In the genomic region with DNA sequence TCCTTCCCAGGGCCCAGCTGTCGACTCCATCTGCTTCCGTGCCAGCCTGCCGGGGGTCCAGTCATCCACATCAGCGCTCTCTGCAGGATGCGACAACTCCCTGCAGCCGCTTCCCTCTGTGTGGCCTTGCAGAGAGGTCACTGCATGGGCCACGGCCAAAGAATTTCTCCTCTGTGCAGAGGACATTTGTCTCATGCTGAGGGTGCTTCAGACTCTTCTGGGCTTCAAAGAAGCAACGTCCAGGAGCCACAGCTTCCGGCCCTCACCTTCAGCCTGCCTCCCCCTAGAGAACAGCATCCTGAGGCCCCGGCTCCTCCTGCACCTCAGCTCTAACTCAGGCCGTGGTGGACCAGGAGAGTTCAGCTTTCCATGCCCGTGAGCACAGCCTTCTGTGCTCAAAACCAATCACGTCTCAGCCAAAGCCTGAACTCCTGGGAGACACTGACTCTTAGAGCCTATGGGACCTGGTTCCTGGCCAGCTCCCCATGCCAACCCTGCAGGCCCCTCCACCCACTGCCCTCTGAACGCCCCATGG, we compare ENCODE assay signal across 19 cellular contexts.
A peak's percentile ranks its signal among the peaks of the same experiment; 100 is the strongest.
DNase-seq lines count a peak whose midpoint lies in the region; ATAC-seq and TF ChIP-seq lines count a peak whose summit lies in the region.
"Had no signal": no experiment of that assay in that cellular context is flagged by ENCODE, and none has a peak within 500 bp of the region (broad histone marks: within the 10 kb centered on the region; RNA-seq: fewer than 3 reads in every experiment).

No MANE protein-coding gene starts in this region.

- H3K27me3 ChIP-seq in endodermal cell (ENCODE audit: control insufficient read depth, insufficient read depth, low read length, poor library complexity, severe bottlenecking) (no peaks in the 10 kb centered on the region), neural progenitor cell (no peaks in the 10 kb centered on the region)

- H3K4me1 Mint-ChIP-seq in endodermal cell: no peaks in the 10 kb centered on the region
- H3K4me1 Mint-ChIP-seq in neural progenitor cell: no peaks in the 10 kb centered on the region

- H3K4me1 ChIP-seq in endodermal cell (ENCODE audit: control insufficient read depth, insufficient read depth, low read length): no peaks in the 10 kb centered on the region
- H3K4me1 ChIP-seq in neural progenitor cell: no peaks in the 10 kb centered on the region

- no peaks in the 10 kb centered on the region for H3K9me3 Mint-ChIP-seq in endodermal cell
- no peaks in the 10 kb centered on the region for H3K9me3 Mint-ChIP-seq in neural progenitor cell
- H3K9me3 Mint-ChIP-seq: CD4-positive, alpha-beta T cell had no signal

- peak overlapping the region; percentile 17 for H2AFZ ChIP-seq in neural progenitor cell (replicated peaks)
- H2AFZ ChIP-seq: GM23248 had no signal

- TF ChIP-seq CTCF in endodermal cell (conservative IDR thresholded peaks at IDR 0.05): peak; percentile 45
- no peak for TF ChIP-seq CTCF in neural progenitor cell (IDR thresholded peaks at IDR 0.05)

- H3K27ac Mint-ChIP-seq in endodermal cell (no peak overlapping the region), neural progenitor cell (peak overlapping the region; percentile 29)
- H3K27ac Mint-ChIP-seq: CD4-positive, alpha-beta T cell; HFFc6 had no signal

- H3K27me3 Mint-ChIP-seq in endodermal cell (ENCODE audit: insufficient read depth) (no peaks in the 10 kb centered on the region), neural progenitor cell (ENCODE audit: insufficient read depth, low read depth) (peaks cover 8% of the 10 kb centered on the region)
- H3K27me3 Mint-ChIP-seq: CD4-positive, alpha-beta T cell had no signal

- no peaks in the 10 kb centered on the region for H4K20me1 ChIP-seq in neural progenitor cell (ENCODE audit: low read depth)

- H3K36me3 ChIP-seq in endodermal cell (ENCODE audit: control insufficient read depth, insufficient read depth, low read length): no peaks in the 10 kb centered on the region
- H3K36me3 ChIP-seq in neural progenitor cell: no peaks in the 10 kb centered on the region

- ATAC-seq in left cardiac atrium: no peak
- no peak for ATAC-seq in GM18505 (IDR thresholded peaks at IDR 0.05; ENCODE audit: unreplicated experiment)
- ATAC-seq: GM12878 had no signal

- H3K4me3 ChIP-seq in endodermal cell (ENCODE audit: low read length): no peak overlapping the region
- H3K4me3 ChIP-seq in neural progenitor cell: no peak overlapping the region
- H3K4me3 ChIP-seq: GM12878, GM23248 had no signal

- H3F3A ChIP-seq in neural progenitor cell (ENCODE audit: low read depth): no peaks in the 10 kb centered on the region

- no peaks in the 10 kb centered on the region for H3K36me3 Mint-ChIP-seq in endodermal cell (ENCODE audit: low read depth)
- H3K36me3 Mint-ChIP-seq in neural progenitor cell: no peaks in the 10 kb centered on the region

- H3K4me3 Mint-ChIP-seq in endodermal cell (no peak overlapping the region), neural progenitor cell (no peak overlapping the region)
- H3K4me3 Mint-ChIP-seq: CD4-positive, alpha-beta T cell; HFFc6 had no signal

- no peak overlapping the region for H3K27ac ChIP-seq in endodermal cell (ENCODE audit: low read depth, low read length)
- H3K27ac ChIP-seq in neural progenitor cell: no peak overlapping the region
- H3K27ac ChIP-seq: GM23248, HL-60 had no signal

- WGBS in endodermal cell (ENCODE audit: insufficient coverage in 1 of 2, insufficient read length in 1 of 2), 2 experiments: 76 to 84% methylated on average over 8 to 14 of the region's 14 CpGs

- intact Hi-C loops in cardiac septum (cut with DNase I) (no loop called here), left cardiac atrium (cut with DNase I) (no loop called here)

- DNase-seq in cardiac septum (ENCODE audit: low spot score) (peak; percentile 53), left cardiac atrium (no peak), endodermal cell (peak; percentile 73), neural progenitor cell (ENCODE audit: low spot score) (peak; percentile 18), HUDEP-2 (lab: John Stamatoyannopoulos, UW; ENCODE audit: unreplicated experiment in 76 of 76) (no peak), NCI-H2227 treated with DMSO at 0.1 percent for 48 hours (lab: John Stamatoyannopoulos, UW) (no peak)
- DNase-seq: ACHN; Calu3; GM23248; HFFc6; KBM-7; NCI-H146; NCI-H226; NCI-H526 treated with DMSO at 0.1 percent for 48 hours; NK-92 treated with Interleukin-12 subunit alpha and Interleukin-12 subunit beta, amount 100 ng/mL, for 24 hours had no signal

- H3K79me2 ChIP-seq in neural progenitor cell (ENCODE audit: low read depth): no peaks in the 10 kb centered on the region

- no peak overlapping the region for H3K4me2 ChIP-seq in neural progenitor cell

- H3K9me3 ChIP-seq in endodermal cell (ENCODE audit: control insufficient read depth, low read length) (no peaks in the 10 kb centered on the region), neural progenitor cell (ENCODE audit: low read depth) (no peaks in the 10 kb centered on the region)

- TF ChIP-seq POLR2A in GM18505 (IDR thresholded peaks at IDR 0.05; ENCODE audit: borderline replicate concordance, extremely low read depth, insufficient read depth, insufficient read length): no peak

- H3K9ac ChIP-seq in endodermal cell (ENCODE audit: extremely low read depth, low read length, poor library complexity, severe bottlenecking) (no peak overlapping the region), neural progenitor cell (no peak overlapping the region)
- H3K9ac ChIP-seq: GM23248 had no signal

Comparison
In these comparisons a context has a peak if more than half of its experiments do, and no peak if none do; other contexts are left out.
1. DNase-seq: peak in cardiac septum (single experiment), endodermal cell (single experiment) and neural progenitor cell (single experiment); none in left cardiac atrium (single experiment), HUDEP-2 (0 of 76) and NCI-H2227 treated with DMSO at 0.1 percent for 48 hours (single experiment).